Comparison of ENCODE assay signal across 8 cellular contexts in the genomic region with DNA sequence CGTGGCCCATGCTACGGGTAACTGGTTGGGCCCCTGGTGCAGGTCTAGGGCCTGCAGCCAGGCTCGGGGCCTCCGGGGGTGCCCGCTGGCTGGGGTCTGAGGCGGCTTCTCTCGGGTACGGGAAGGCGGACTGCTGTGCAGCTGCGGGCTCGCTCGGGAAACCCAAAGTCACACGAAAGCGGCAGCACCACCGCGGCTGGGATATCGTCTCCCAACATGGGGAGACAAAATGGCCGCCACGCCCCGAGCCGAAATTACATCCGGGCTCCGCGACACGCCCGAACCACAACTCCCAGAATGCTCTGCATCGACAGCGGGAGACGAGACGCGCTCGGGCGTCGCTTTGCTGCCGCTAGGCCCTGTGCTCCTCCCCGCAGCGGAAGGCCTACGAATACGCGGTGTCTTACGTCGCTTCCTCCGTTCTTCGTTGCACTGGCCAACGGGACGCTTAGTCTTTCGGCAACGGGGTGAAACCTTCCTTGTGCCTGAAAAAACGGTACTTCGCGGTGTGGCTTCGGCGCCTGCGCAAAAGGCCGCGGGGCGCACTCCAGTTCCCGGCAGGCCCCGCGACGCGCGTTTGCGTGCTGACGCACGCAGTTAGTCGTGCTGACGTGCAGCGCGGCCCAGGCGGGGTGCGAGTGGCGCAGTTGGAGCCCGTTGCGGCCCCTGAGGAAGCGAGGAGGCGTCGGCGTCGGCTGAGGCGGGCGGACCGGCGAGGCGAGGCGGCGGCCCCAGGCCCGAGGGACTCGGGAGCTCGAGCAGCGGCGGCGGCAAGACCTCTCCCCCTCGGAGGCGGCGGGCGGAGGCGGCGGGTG. TPM values are rescaled to one million over a fixed set of nuclear protein-coding genes. Genes with fewer than 3 reads are reported as not detected.
DNase-seq lines count a peak whose midpoint lies in the region; ATAC-seq and TF ChIP-seq lines count a peak whose summit lies in the region.

A gene (plus strand): TSS at position 604 of the 815 bp plus-strand sequence. CDS start 3,727 bp downstream, outside the sequence.

- peaks cover 41% of the 10 kb centered on the region for H3K4me1 Mint-ChIP-seq in CD14-positive monocyte

- H3K9me3 Mint-ChIP-seq in CD14-positive monocyte: peaks cover 0 to 4% (median 0%) of the 10 kb centered on the region in 7 donors

- peak within 1 kb of the TSS; percentile 96 to 99 (median 98) for H3K27ac Mint-ChIP-seq in CD14-positive monocyte

- peaks cover 0 to 3% (median 0%) of the 10 kb centered on the region in 3 donors for H3K27me3 Mint-ChIP-seq in CD14-positive monocyte (ENCODE audit: low read depth in 3 of 3)

- no peak for TF ChIP-seq CTCF in CD14-positive monocyte (IDR thresholded peaks at IDR 0.05)

- peak; percentile 94 for DNase-seq in CD14-positive monocyte (ENCODE audit: low spot score)
- peak; percentile 94 for DNase-seq in NCI-H748 (lab: John Stamatoyannopoulos, UW; ENCODE audit: unreplicated experiment)
- DNase-seq in activated CD4-positive, alpha-beta T cell treated with anti-CD3 and anti-CD28 coated beads, Interleukin-2, amount 50 U/mL, for 1 hour: peak; percentile 93
- peak; percentile 65 for DNase-seq in cortex of kidney (lab: John Stamatoyannopoulos, UW)
- DNase-seq in left kidney (ENCODE audit: low read depth, low spot score): peak; percentile 98
- peak; percentile 95 for DNase-seq in stimulated activated CD4-positive, alpha-beta T cell treated with anti-CD3 and anti-CD28 coated beads, Interleukin-1b, Interleukin-23, amount 100 ng/mL, for 48 hours

- ATAC-seq in GM19395 (IDR thresholded peaks at IDR 0.05; ENCODE audit: unreplicated experiment) (peak; percentile 86), HG03558 (IDR thresholded peaks at IDR 0.05; ENCODE audit: extremely low read depth, unreplicated experiment) (peak; percentile 69)

- peak within 1 kb of the TSS; percentile 86 to 95 for H3K4me3 Mint-ChIP-seq in CD14-positive monocyte

- intact Hi-C loops in CD14-positive monocyte (cut with micrococcal nuclease): no loop called here

- H3K36me3 Mint-ChIP-seq in CD14-positive monocyte: peaks cover 14 to 35% of the 10 kb centered on the region in 2 donors

RNA-seq across cellular contexts. Expression of the gene that starts here (rescaled TPM):
- 10 to 100 TPM; 19.0 to 31.8 TPM for polyA plus RNA-seq in CD14-positive monocyte

Comparison
In these comparisons a context has a peak if more than half of its experiments do, and no peak if none do; other contexts are left out.
1. Peak in every context shown above with its lines: DNase-seq and ATAC-seq.